Comparison of ENCODE assay signal across 17 cellular contexts in genomic region chr1:39034114-39034654, GRCh38. TPM values are rescaled to one million over a fixed set of nuclear protein-coding genes. Genes with fewer than 3 reads are reported as not detected.
DNase-seq lines count a peak whose midpoint lies in the region; ATAC-seq and TF ChIP-seq lines count a peak whose summit lies in the region.
"Had no signal": no experiment of that assay in that cellular context is flagged by ENCODE, and none has a peak within 500 bp of the region (broad histone marks: within the 10 kb centered on the region; RNA-seq: fewer than 3 reads in every experiment).

No MANE protein-coding gene starts in this region.

- DNase-seq in activated T-cell treated with anti-CD3 and anti-CD28 coated beads, Interleukin-2, amount 50 U/mL, for 4 hours = no peak
- DNase-seq in activated T-cell treated with anti-CD3 and anti-CD28 coated beads for 4 hours = no peak
- peak; percentile 12 for DNase-seq in Jurkat, Clone E6-1 (ENCODE audit: low read depth, low spot score)
- no peak for DNase-seq in activated naive CD8-positive, alpha-beta T cell treated with anti-CD3 and anti-CD28 coated beads, Interleukin-2, amount 50 U/mL, for 24 hours
- DNase-seq in nephron progenitor cell = no peak
- no peak for DNase-seq in ureter (ENCODE audit: low spot score)
- no peak for DNase-seq in T-helper 9 cell
- no peak for DNase-seq in HuH-7.5 (ENCODE audit: low spot score)
- DNase-seq: ACHN; colonic mucosa; hippocampal formation; NCI-H774; PC-3; SJCRH30; stimulated activated CD4-positive, alpha-beta T cell treated with anti-CD3 and anti-CD28 coated beads, Interleukin-12 subunit alpha, Interleukin-12 subunit beta, amount 100 ng/mL, for 4 hours; T1000 had no signal

- H3K4me3 Mint-ChIP-seq in activated T-cell treated with anti-CD3 and anti-CD28 coated beads, Interleukin-2, amount 50 U/mL, for 4 hours = peak overlapping the region; percentile 73
- peak overlapping the region; percentile 53 for H3K4me3 Mint-ChIP-seq in activated naive CD8-positive, alpha-beta T cell treated with anti-CD3 and anti-CD28 coated beads, Interleukin-2, amount 50 U/mL, for 24 hours
- no peak overlapping the region for H3K4me3 Mint-ChIP-seq in nephron progenitor cell

- no peak overlapping the region for H3K4me3 ChIP-seq in Jurkat, Clone E6-1 (ENCODE audit: low read length)
- H3K4me3 ChIP-seq: colonic mucosa, SJCRH30, tibial artery had no signal

- no peaks in the 10 kb centered on the region for H3K27me3 Mint-ChIP-seq in activated T-cell treated with anti-CD3 and anti-CD28 coated beads, Interleukin-2, amount 50 U/mL, for 4 hours (ENCODE audit: low read depth)
- H3K27me3 Mint-ChIP-seq in activated naive CD8-positive, alpha-beta T cell treated with anti-CD3 and anti-CD28 coated beads, Interleukin-2, amount 50 U/mL, for 24 hours = no peaks in the 10 kb centered on the region
- peaks cover 3% of the 10 kb centered on the region for H3K27me3 Mint-ChIP-seq in nephron progenitor cell (ENCODE audit: low read depth, poor library complexity)

- no peak for TF ChIP-seq CTCF in nephron progenitor cell (IDR thresholded peaks at IDR 0.05)

- no peaks in the 10 kb centered on the region for H3K9me3 Mint-ChIP-seq in activated T-cell treated with anti-CD3 and anti-CD28 coated beads, Interleukin-2, amount 50 U/mL, for 4 hours
- no peaks in the 10 kb centered on the region for H3K9me3 Mint-ChIP-seq in activated naive CD8-positive, alpha-beta T cell treated with anti-CD3 and anti-CD28 coated beads, Interleukin-2, amount 50 U/mL, for 24 hours
- no peaks in the 10 kb centered on the region for H3K9me3 Mint-ChIP-seq in nephron progenitor cell

- peaks cover 38% of the 10 kb centered on the region for H3K4me1 Mint-ChIP-seq in activated T-cell treated with anti-CD3 and anti-CD28 coated beads, Interleukin-2, amount 50 U/mL, for 4 hours (ENCODE audit: low read depth)
- peaks cover 44% of the 10 kb centered on the region for H3K4me1 Mint-ChIP-seq in activated naive CD8-positive, alpha-beta T cell treated with anti-CD3 and anti-CD28 coated beads, Interleukin-2, amount 50 U/mL, for 24 hours
- H3K4me1 Mint-ChIP-seq in nephron progenitor cell = no peaks in the 10 kb centered on the region

- no peak for ATAC-seq in activated T-cell treated with anti-CD3 and anti-CD28 coated beads, Interleukin-2, amount 50 U/mL, for 4 hours
- no peak for ATAC-seq in activated naive CD8-positive, alpha-beta T cell treated with anti-CD3 and anti-CD28 coated beads, Interleukin-2, amount 50 U/mL, for 24 hours
- ATAC-seq: PC-3 had no signal

- peaks cover 31% of the 10 kb centered on the region for H3K36me3 Mint-ChIP-seq in activated T-cell treated with anti-CD3 and anti-CD28 coated beads, Interleukin-2, amount 50 U/mL, for 4 hours (ENCODE audit: insufficient read depth)
- peaks cover 54% of the 10 kb centered on the region for H3K36me3 Mint-ChIP-seq in activated naive CD8-positive, alpha-beta T cell treated with anti-CD3 and anti-CD28 coated beads, Interleukin-2, amount 50 U/mL, for 24 hours (ENCODE audit: low read depth)
- peaks cover 87% of the 10 kb centered on the region for H3K36me3 Mint-ChIP-seq in nephron progenitor cell (ENCODE audit: low read depth)

- H3K27ac Mint-ChIP-seq in activated naive CD8-positive, alpha-beta T cell treated with anti-CD3 and anti-CD28 coated beads, Interleukin-2, amount 50 U/mL, for 24 hours = peak overlapping the region; percentile 76
- peak overlapping the region; percentile 91 for H3K27ac Mint-ChIP-seq in nephron progenitor cell

RNA-seq across cellular contexts. Expression of gene NDUFS5, which starts 8.0 kb away (rescaled TPM):
- 100 to 1,000 TPM; 161 to 226 (median 205) TPM for total RNA-seq in activated T-cell treated with anti-CD3 and anti-CD28 coated beads, Interleukin-2, amount 50 U/mL, for 4 hours
- 737 TPM for polyA plus RNA-seq in Jurkat, Clone E6-1 (2012; ENCODE audit: insufficient read depth, insufficient read length)
- 160 TPM for total RNA-seq in ureter

RNA-seq across cellular contexts. Expression of gene AKIRIN1, which starts 43.1 kb away (rescaled TPM):
- 100 to 1,000 TPM in 1 of 3 donors, 10 to 100 TPM in 2; 89.5 to 108 (median 97.3) TPM for total RNA-seq in activated T-cell treated with anti-CD3 and anti-CD28 coated beads, Interleukin-2, amount 50 U/mL, for 4 hours
- 59.5 TPM for polyA plus RNA-seq in Jurkat, Clone E6-1 (2012; ENCODE audit: insufficient read depth, insufficient read length)
- total RNA-seq in ureter = 49.6 TPM
